In genomic region chr6:143449731-143450452, GRCh38 we compare ENCODE assay signal across 8 cellular contexts. TPM values are rescaled to one million over a fixed set of nuclear protein-coding genes. Genes with fewer than 3 reads are reported as not detected.
A peak's percentile ranks its signal among the peaks of the same experiment; 100 is the strongest.
DNase-seq lines count a peak whose midpoint lies in the region; ATAC-seq, FAIRE-seq and TF ChIP-seq lines count a peak whose summit lies in the region.

No MANE protein-coding gene starts in this region.

- BruUV-seq in IMR-90 (replicated peaks; lab: Mats Ljungman, UMichigan): no TSS peak

- peak overlapping the region; percentile 78 for H3K4ac ChIP-seq in IMR-90 (ENCODE audit: low read depth, low read length)

- ATAC-seq in GM21381 (IDR thresholded peaks at IDR 0.05; ENCODE audit: unreplicated experiment): peak; percentile 16
- peak; percentile 6 for ATAC-seq in IMR-90 (ENCODE audit: low read depth)

- H4K8ac ChIP-seq in IMR-90 (ENCODE audit: low read depth in 2 of 2, low read length in 2 of 2): peak overlapping the region; percentile 70 to 76

- H3K27ac ChIP-seq in IMR-90 (ENCODE audit: insufficient read depth, low read length) (peak overlapping the region; percentile 71), VCaP (peak overlapping the region; percentile 81), mesodermal cell (ENCODE audit: low read depth, low read length, severe bottlenecking) (peak overlapping the region; percentile 65), suprapubic skin (peak overlapping the region; percentile 73)

- H4K20me1 ChIP-seq in IMR-90 (ENCODE audit: insufficient read depth, low read length): no peaks in the 10 kb centered on the region

- DNase-seq in DMS53 (lab: John Stamatoyannopoulos, UW) (peak; percentile 56), IMR-90 (peak; percentile 23), suprapubic skin (ENCODE audit: low spot score in 2 of 2) (no peak), D721Med (ENCODE audit: insufficient read length, low spot score) (no peak)
- DNase-seq in effector CD4-positive, alpha-beta T cell: peak; percentile 31

- H3K79me1 ChIP-seq in IMR-90 (ENCODE audit: low read depth in 1 of 2, low read length in 2 of 2): peaks cover 15 to 41% of the 10 kb centered on the region in 2 experiments

- WGBS in IMR-90 (ENCODE audit: extremely low coverage in 2 of 2, insufficient read length in 1 of 2), 2 experiments: no CpG with 5 or more reads among the region's 18 CpGs
- 24 to 83% methylated on average over 1 to 3 of the region's 18 CpGs for WGBS in mesodermal cell (ENCODE audit: insufficient coverage in 2 of 2), 2 experiments
- WGBS in suprapubic skin: 5% methylated on average over 18 of the region's 18 CpGs

- H3K9me3 ChIP-seq in IMR-90 (ENCODE audit: control insufficient read depth, insufficient read depth, low read length): no peaks in the 10 kb centered on the region
- no peaks in the 10 kb centered on the region for H3K9me3 ChIP-seq in mesodermal cell (ENCODE audit: control insufficient read depth, low read length)
- no peaks in the 10 kb centered on the region for H3K9me3 ChIP-seq in suprapubic skin

- peak overlapping the region; percentile 49 for H4K91ac ChIP-seq in IMR-90 (ENCODE audit: insufficient read depth, low read depth, low read length)

- H2AK5ac ChIP-seq in IMR-90 (ENCODE audit: low read depth, low read length): peak overlapping the region; percentile 61; the same call in 1 of the 2 replicates

- peak overlapping the region; percentile 30 for H3K18ac ChIP-seq in IMR-90 (ENCODE audit: low read depth, low read length)

- dilution Hi-C loops in IMR-90 (cut with HindIII; ENCODE audit: low sequenced_read_pairs, unreplicated experiment): no loop called here

- H2BK120ac ChIP-seq in IMR-90 (ENCODE audit: low read depth, low read length): peak overlapping the region; percentile 74

- no peak for FAIRE-seq in D721Med (lab: Jason Lieb, UNC)

- TF ChIP-seq POLR2A in IMR-90 (IDR thresholded peaks at IDR 0.05; ENCODE audit: low read depth, low read length) (no peak), suprapubic skin (IDR thresholded peaks at IDR 0.05) (no peak)

- peak overlapping the region; percentile 35 for H3K14ac ChIP-seq in IMR-90 (replicated peaks; ENCODE audit: low read depth, low read length)

- CTCF ChIA-PET in IMR-90 (lab: Yijun Ruan, JAX): no interaction called here

- H4K5ac ChIP-seq in IMR-90 (ENCODE audit: low read depth, low read length): peak overlapping the region; percentile 41

- H3K36me3 ChIP-seq in IMR-90 (ENCODE audit: control insufficient read depth, insufficient read depth, low read length): peaks cover 2% of the 10 kb centered on the region; the same call in 1 of the 2 replicates
- H3K36me3 ChIP-seq in mesodermal cell (ENCODE audit: control insufficient read depth, insufficient read depth, low read length): peaks cover 4% of the 10 kb centered on the region
- H3K36me3 ChIP-seq in suprapubic skin: peaks cover 3% of the 10 kb centered on the region

- H2AK9ac ChIP-seq in IMR-90 (replicated peaks; ENCODE audit: low read depth, low read length, poor library complexity): peak overlapping the region; percentile 81

- in situ Hi-C loops in IMR-90 (cut with MboI; ENCODE audit: low sequenced_read_pairs): no loop called here

- TF ChIP-seq CTCF in IMR-90 (conservative IDR thresholded peaks at IDR 0.05; ENCODE audit: low read depth, low read length) (no peak), VCaP (conservative IDR thresholded peaks at IDR 0.05) (no peak), suprapubic skin (IDR thresholded peaks at IDR 0.05) (no peak), D721Med (IDR thresholded peaks at IDR 0.05; ENCODE audit: insufficient read depth, missing control alignments) (no peak)

- peaks cover 7% of the 10 kb centered on the region for H3K4me1 ChIP-seq in IMR-90 (ENCODE audit: control insufficient read depth, insufficient read depth, low read length)
- no peaks in the 10 kb centered on the region for H3K4me1 ChIP-seq in mesodermal cell (ENCODE audit: control insufficient read depth, insufficient read depth, low read length, poor library complexity, severe bottlenecking)
- peaks cover 29% of the 10 kb centered on the region for H3K4me1 ChIP-seq in suprapubic skin

- H3K27me3 ChIP-seq in IMR-90 (ENCODE audit: control insufficient read depth, insufficient read depth, low read length) (no peaks in the 10 kb centered on the region), suprapubic skin (no peaks in the 10 kb centered on the region)

- peak overlapping the region; percentile 91 for H3K23ac ChIP-seq in IMR-90 (ENCODE audit: low read depth, low read length)

- intact Hi-C loops in IMR-90 (cut with micrococcal nuclease): loop anchor here (5.0 to 10.0 kb wide), 2 partner anchors 107 to 565 kb away; no protein-coding TSS in a partner anchor

- peak overlapping the region; percentile 75 for H3K4me3 ChIP-seq in IMR-90 (ENCODE audit: insufficient read depth, low read depth, low read length)
- H3K4me3 ChIP-seq in mesodermal cell (ENCODE audit: extremely low read depth, insufficient read depth, low read length, poor library complexity, severe bottlenecking): peak overlapping the region; percentile 84
- peak overlapping the region; percentile 82 for H3K4me3 ChIP-seq in suprapubic skin

- H2BK5ac ChIP-seq in IMR-90 (ENCODE audit: low read depth, low read length, poor library complexity, severe bottlenecking): peak overlapping the region; percentile 16

- H3K9me1 ChIP-seq in IMR-90 (ENCODE audit: insufficient read depth, low read length): no peaks in the 10 kb centered on the region

- TF ChIP-seq RAD21 in IMR-90 (IDR thresholded peaks at IDR 0.05; ENCODE audit: low read length): no peak

- peak overlapping the region; percentile 93 for H2AFZ ChIP-seq in IMR-90 (replicated peaks; ENCODE audit: low read length, poor library complexity)

- H3K56ac ChIP-seq in IMR-90 (ENCODE audit: extremely low read depth, insufficient read depth, low read length): peak overlapping the region; percentile 89

- peak overlapping the region; percentile 42; the same call in 1 of the 2 replicates for H2BK20ac ChIP-seq in IMR-90 (ENCODE audit: low read depth, low read length)

- peak overlapping the region; percentile 43; the same call in 1 of the 3 replicates for H2BK15ac ChIP-seq in IMR-90 (ENCODE audit: low read depth, low read length)

- no peak for TF ChIP-seq EP300 in suprapubic skin (IDR thresholded peaks at IDR 0.05)

- POLR2A ChIA-PET in IMR-90 (lab: Charles Lee; ENCODE audit: unreplicated experiment): interaction anchor here (0.6 kb wide), 2 partner anchors 297 to 1185 kb away, joined by 4 to 5 read pairs; no protein-coding TSS in a partner anchor

- peak overlapping the region; percentile 99 for H3K4me2 ChIP-seq in IMR-90 (ENCODE audit: low read depth, low read length)

- H3K9ac ChIP-seq in IMR-90 (ENCODE audit: low read depth, low read length): peak overlapping the region; percentile 87

TF ChIP-seq in IMR-90, 13 proteins besides CTCF, POLR2A, EP300 and RAD21:
- TF ChIP-seq BHLHE40 (IDR thresholded peaks at IDR 0.05; ENCODE audit: low read depth, low read length) (peak; percentile 68; the same call in 1 of the 2 replicates), MAFK (IDR thresholded peaks at IDR 0.05; ENCODE audit: low read depth, low read length) (no peak)

RNA-seq across cellular contexts. Expression of gene ADAT2, which starts 0.6 kb away (rescaled TPM):
- 2.7 and 3.9 TPM in 2 replicates for total RNA-seq in IMR-90 (2012; rRNA removed)
- polyA plus RNA-seq in IMR-90 (2012; rRNA removed): 3.2 and 5.4 TPM in 2 replicates
- 0.65 and 1.3 TPM in 2 replicates for polyA plus RNA-seq in IMR-90 (2012; cell fraction: cytosol; rRNA removed)
- polyA plus RNA-seq in IMR-90 (2012; cell fraction: nucleus; rRNA removed; ENCODE audit: low replicate concordance): 3.9 and 24.4 TPM in 2 replicates
- polyA plus RNA-seq in mesodermal cell (2013, experiment 1 of 2): 4.7 TPM
- 7.0 TPM for polyA plus RNA-seq in mesodermal cell (2013, experiment 2 of 2)
- total RNA-seq in suprapubic skin: 10 to 100 TPM in 1 of 4 donors, 1 to 10 TPM in 3; 7.2 to 13.7 (median 8.1) TPM

RNA-seq across cellular contexts. Expression of gene PEX3, which starts 0.7 kb away (rescaled TPM):
- total RNA-seq in IMR-90 (2012; rRNA removed) (13.3 and 16.4 TPM in 2 replicates), suprapubic skin (10 to 100 TPM; 22.3 to 29.0 (median 24.2) TPM)
- polyA plus RNA-seq in IMR-90 (2012; rRNA removed): 13.7 and 15.1 TPM in 2 replicates
- polyA plus RNA-seq in IMR-90 (2012; cell fraction: cytosol; rRNA removed): 2.5 and 3.5 TPM in 2 replicates
- polyA plus RNA-seq in IMR-90 (2012; cell fraction: nucleus; rRNA removed; ENCODE audit: low replicate concordance): 1.1 and 9.8 TPM in 2 replicates
- 11.0 TPM for polyA plus RNA-seq in mesodermal cell (2013, experiment 1 of 2)
- 13.2 TPM for polyA plus RNA-seq in mesodermal cell (2013, experiment 2 of 2)

Comparison
In these comparisons a context has a peak if more than half of its experiments do, and no peak if none do; other contexts are left out.
1. DNase-seq: peak in DMS53 (single experiment), IMR-90 (single experiment) and effector CD4-positive, alpha-beta T cell (single experiment); none in suprapubic skin (0 of 2) and D721Med (single experiment).
2. Peak in every context shown above with its lines, with median percentiles within 50 percentile points of each other: H3K27ac ChIP-seq and H3K4me3 ChIP-seq.